In genomic region chr4:15729910-15730533, GRCh38 we compare ENCODE assay signal across 8 cellular contexts. TPM values are rescaled to one million over a fixed set of nuclear protein-coding genes. Genes with fewer than 3 reads are reported as not detected.
DNase-seq lines count a peak whose midpoint lies in the region; ATAC-seq and TF ChIP-seq lines count a peak whose summit lies in the region.

No MANE protein-coding gene starts in this region.

- TF ChIP-seq POLR2A in Peyer's patch (IDR thresholded peaks at IDR 0.05), result no peak
- no peak for TF ChIP-seq POLR2A in right lobe of liver (IDR thresholded peaks at IDR 0.05)
- TF ChIP-seq POLR2A in vagina (IDR thresholded peaks at IDR 0.05), result no peak

- H3K36me3 Mint-ChIP-seq in chondrocyte (ENCODE audit: low read depth), result no peaks in the 10 kb centered on the region

- no peak overlapping the region for H3K4me3 ChIP-seq in Peyer's patch
- H3K4me3 ChIP-seq in right lobe of liver, result no peak overlapping the region
- H3K4me3 ChIP-seq in vagina, result no peak overlapping the region

- 13% methylated on average over 3 of the region's 3 CpGs for WGBS in right lobe of liver (ENCODE audit: insufficient coverage, low coverage, low lambda C conversion rate, missing lambda C conversion rate)

- no peaks in the 10 kb centered on the region for H3K4me1 ChIP-seq in Peyer's patch
- H3K4me1 ChIP-seq in right lobe of liver, result no peaks in the 10 kb centered on the region
- H3K4me1 ChIP-seq in vagina, result peaks cover 2% of the 10 kb centered on the region

- ATAC-seq in GM18498 (IDR thresholded peaks at IDR 0.05; ENCODE audit: unreplicated experiment), result peak; percentile 55
- peak; percentile 46 for ATAC-seq in HG03469 (IDR thresholded peaks at IDR 0.05; ENCODE audit: unreplicated experiment)
- ATAC-seq in right lobe of liver, result peak; percentile 85 to 94 (median 94)
- no peak for ATAC-seq in HG03520 (IDR thresholded peaks at IDR 0.05; ENCODE audit: unreplicated experiment)

- H3K4me3 Mint-ChIP-seq in chondrocyte (ENCODE audit: unreplicated experiment), result no peak overlapping the region

- H3K36me3 ChIP-seq in Peyer's patch, result no peaks in the 10 kb centered on the region
- no peaks in the 10 kb centered on the region for H3K36me3 ChIP-seq in right lobe of liver
- no peaks in the 10 kb centered on the region for H3K36me3 ChIP-seq in vagina

- no peaks in the 10 kb centered on the region for H3K27me3 Mint-ChIP-seq in chondrocyte (ENCODE audit: low read depth)

- DNase-seq in COLO829 (ENCODE audit: low spot score) (peak; percentile 38), Peyer's patch (peak in 1 of 3 donors; percentile 61), chondrocyte (ENCODE audit: low spot score) (no peak), right lobe of liver (no peak), vagina (ENCODE audit: extremely low spot score in 2 of 2) (no peak)

- no peak overlapping the region for H3K27ac ChIP-seq in Peyer's patch
- H3K27ac ChIP-seq in right lobe of liver, result no peak overlapping the region
- H3K27ac ChIP-seq in vagina, result no peak overlapping the region

- H3K27ac Mint-ChIP-seq in chondrocyte (ENCODE audit: unreplicated experiment), result no peak overlapping the region

- H3K9me3 ChIP-seq in Peyer's patch, result no peaks in the 10 kb centered on the region
- no peaks in the 10 kb centered on the region for H3K9me3 ChIP-seq in right lobe of liver
- no peaks in the 10 kb centered on the region for H3K9me3 ChIP-seq in vagina

- TF ChIP-seq CTCF in Peyer's patch (IDR thresholded peaks at IDR 0.05) (peak; percentile 79 to 92 (median 84)), chondrocyte (IDR thresholded peaks at IDR 0.05) (peak; percentile 94), right lobe of liver (IDR thresholded peaks at IDR 0.05) (peak; percentile 84 to 90 (median 87)), vagina (IDR thresholded peaks at IDR 0.05) (peak in 2 of 3 experiments; percentile 45 to 69)

- H3K9me3 Mint-ChIP-seq in chondrocyte (ENCODE audit: low read depth), result no peaks in the 10 kb centered on the region

- H3K27me3 ChIP-seq in Peyer's patch (no peaks in the 10 kb centered on the region), right lobe of liver (no peaks in the 10 kb centered on the region), vagina (no peaks in the 10 kb centered on the region)

- intact Hi-C loops in right lobe of liver (cut with DNase I) (no loop called here), vagina (cut with DNase I) (no loop called here)

- H3K4me1 Mint-ChIP-seq in chondrocyte (ENCODE audit: low read depth), result peaks cover 17% of the 10 kb centered on the region

RNA-seq across cellular contexts. Expression of gene BST1, which starts 27.2 kb away (rescaled TPM):
- total RNA-seq in Peyer's patch, result 10 to 100 TPM in 3 of 4 donors, 1 to 10 TPM in 1; 7.4 to 62.5 (median 40.2) TPM
- 0.45 TPM in 1 of 3 replicates, not detected in the others for total RNA-seq in chondrocyte
- total RNA-seq in right lobe of liver, result 1 to 10 TPM; 2.7 to 5.3 (median 4.3) TPM
- 5.2 TPM for total RNA-seq in vagina

RNA-seq across cellular contexts. Expression of gene CD38, which starts 48.1 kb away (rescaled TPM):
- total RNA-seq in Peyer's patch (10 to 100 TPM in 1 of 4 donors, 1 to 10 TPM in 3; 2.1 to 19.0 (median 3.9) TPM), chondrocyte (not detected in 3 replicates), right lobe of liver (1 to 10 TPM in 4 of 6 experiments, under 1 TPM in 2; 0.74 to 8.4 (median 3.3) TPM), vagina (1.2 TPM)

RNA-seq across cellular contexts. Expression of gene FAM200B, which starts 48.4 kb away (rescaled TPM):
- total RNA-seq in Peyer's patch (10 to 100 TPM; 15.1 to 59.4 (median 33.9) TPM), chondrocyte (26.0 to 33.0 TPM (median 31.8 TPM) in 3 replicates), right lobe of liver (10 to 100 TPM; 11.8 to 20.9 (median 16.7) TPM), vagina (29.5 TPM)
